ENCODE assay signal across 22 cellular contexts in the genomic region with DNA sequence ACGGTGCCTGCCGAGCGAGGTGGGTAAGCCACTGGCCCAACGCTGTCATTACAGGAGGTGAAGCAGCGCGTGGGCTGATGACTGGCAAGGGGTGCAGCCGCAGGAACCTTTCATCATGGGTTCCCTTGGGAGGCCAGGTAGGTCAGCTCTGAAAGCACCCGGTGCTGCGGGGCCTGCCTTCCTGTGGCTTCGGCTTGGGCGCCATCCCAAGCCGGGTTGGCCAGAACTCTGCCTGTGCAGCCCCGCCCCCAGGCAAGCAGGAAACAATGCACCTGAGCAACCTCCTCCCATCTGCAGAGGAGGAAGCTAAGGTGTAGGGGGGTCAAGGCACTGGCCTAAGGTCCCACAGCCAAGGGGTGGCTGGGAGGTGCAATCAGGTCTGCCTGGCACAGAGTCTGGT. TPM values are rescaled to one million over a fixed set of nuclear protein-coding genes. Genes with fewer than 3 reads are reported as not detected.
"Had no signal": no experiment of that assay in that cellular context is flagged by ENCODE, and none has a peak within 500 bp of the region (broad histone marks: within the 10 kb centered on the region; RNA-seq: fewer than 3 reads in every experiment).

No MANE protein-coding gene starts in this region.

- H3K27me3 ChIP-seq: cardiac muscle cell, pancreas, right lobe of liver had no signal

- H3K4me2 ChIP-seq: smooth muscle cell had no signal

- H3K4me1 ChIP-seq: right lobe of liver had no signal

- H3K36me3 Mint-ChIP-seq: activated CD8-positive, alpha-beta memory T cell treated with anti-CD3 and anti-CD28 coated beads, Interleukin-2, amount 10 ng/mL, durations not matched to agents 7 days and 5 days; activated naive CD8-positive, alpha-beta T cell treated with anti-CD3 and anti-CD28 coated beads, Interleukin-2, amount 10 ng/mL, durations not matched to agents 7 days and 5 days; naive B cell had no signal

- H3K27ac ChIP-seq: cardiac muscle cell, neutrophil, pancreas, right lobe of liver, tibial artery had no signal

- H3K4me3 ChIP-seq: cardiac muscle cell, pancreas, right lobe of liver, smooth muscle cell, tibial artery had no signal

- H3K4me3 Mint-ChIP-seq: activated B cell treated with CpG ODN at 0.5 μM for 24 hours; activated CD4-positive, alpha-beta memory T cell treated with anti-CD3 and anti-CD28 coated beads, Interleukin-2, amount 10 ng/mL, durations not matched to agents 7 days and 5 days; activated CD8-positive, alpha-beta memory T cell treated with anti-CD3 and anti-CD28 coated beads, Interleukin-2, amount 10 ng/mL, durations not matched to agents 7 days and 5 days; activated naive CD8-positive, alpha-beta T cell treated with anti-CD3 and anti-CD28 coated beads, Interleukin-2, amount 10 ng/mL, durations not matched to agents 7 days and 5 days; dendritic cell treated with granulocyte-macrophage colony-stimulating factor and Interleukin-4, amounts not matched to agents 40 ng/mL and 50 ng/mL, for 4 days; T-helper 2 cell treated with Interferon-gamma antibody and Interleukin-4, amounts not matched to agents 5 μg/mL and 100 μg/mL, for 36 hours had no signal

- DNase-seq: activated B cell treated with CpG ODN at 0.5 μM for 24 hours; activated CD4-positive, alpha-beta memory T cell treated with anti-CD3 and anti-CD28 coated beads, Interleukin-2, amount 10 ng/mL, durations not matched to agents 7 days and 5 days; activated CD4-positive, alpha-beta T cell treated with anti-CD3 and anti-CD28 coated beads for 4 hours; activated CD8-positive, alpha-beta memory T cell treated with anti-CD3 and anti-CD28 coated beads, Interleukin-2, amount 10 ng/mL, durations not matched to agents 7 days and 5 days; activated naive CD4-positive, alpha-beta T cell; activated naive CD8-positive, alpha-beta T cell treated with anti-CD3 and anti-CD28 coated beads, Interleukin-2, amount 10 ng/mL, durations not matched to agents 7 days and 5 days; amygdala; effector CD8-positive, alpha-beta T cell; islet precursor cell; midbrain; naive B cell; pancreas; right lobe of liver; stimulated activated naive CD4-positive, alpha-beta T cell treated with Interleukin-2 at 50 U/mL for 16 hours; substantia nigra; SW 1271; tibial artery had no signal

- H3K36me3 ChIP-seq: cardiac muscle cell, neutrophil, pancreas, right lobe of liver, tibial artery had no signal

- H3K27ac Mint-ChIP-seq: activated B cell treated with CpG ODN at 0.5 μM for 24 hours; activated CD4-positive, alpha-beta memory T cell treated with anti-CD3 and anti-CD28 coated beads, Interleukin-2, amount 10 ng/mL, durations not matched to agents 7 days and 5 days; activated CD8-positive, alpha-beta memory T cell treated with anti-CD3 and anti-CD28 coated beads, Interleukin-2, amount 10 ng/mL, durations not matched to agents 7 days and 5 days; activated naive CD8-positive, alpha-beta T cell treated with anti-CD3 and anti-CD28 coated beads, Interleukin-2, amount 10 ng/mL, durations not matched to agents 7 days and 5 days; dendritic cell treated with granulocyte-macrophage colony-stimulating factor and Interleukin-4, amounts not matched to agents 40 ng/mL and 50 ng/mL, for 4 days; naive B cell; T-helper 2 cell treated with Interferon-gamma antibody and Interleukin-4, amounts not matched to agents 5 μg/mL and 100 μg/mL, for 36 hours had no signal

- H3K9me3 ChIP-seq: neutrophil, pancreas, right lobe of liver, tibial artery had no signal

- H3K9me3 Mint-ChIP-seq: activated B cell treated with CpG ODN at 0.5 μM for 24 hours; activated CD4-positive, alpha-beta memory T cell treated with anti-CD3 and anti-CD28 coated beads, Interleukin-2, amount 10 ng/mL, durations not matched to agents 7 days and 5 days; activated naive CD8-positive, alpha-beta T cell treated with anti-CD3 and anti-CD28 coated beads, Interleukin-2, amount 10 ng/mL, durations not matched to agents 7 days and 5 days; dendritic cell treated with granulocyte-macrophage colony-stimulating factor and Interleukin-4, amounts not matched to agents 40 ng/mL and 50 ng/mL, for 4 days; naive B cell; T-helper 2 cell treated with Interferon-gamma antibody and Interleukin-4, amounts not matched to agents 5 μg/mL and 100 μg/mL, for 36 hours had no signal

RNA-seq across cellular contexts. Expression of a gene that starts 20.0 kb away (rescaled TPM):
- total RNA-seq: activated B cell treated with CpG ODN at 0.5 μM for 24 hours had no signal

RNA-seq across cellular contexts. Expression of a gene that starts 59.1 kb away (rescaled TPM):
- total RNA-seq: activated B cell treated with CpG ODN at 0.5 μM for 24 hours had no signal
